Comparison of ENCODE assay signal across 1 cellular context in the genomic region with DNA sequence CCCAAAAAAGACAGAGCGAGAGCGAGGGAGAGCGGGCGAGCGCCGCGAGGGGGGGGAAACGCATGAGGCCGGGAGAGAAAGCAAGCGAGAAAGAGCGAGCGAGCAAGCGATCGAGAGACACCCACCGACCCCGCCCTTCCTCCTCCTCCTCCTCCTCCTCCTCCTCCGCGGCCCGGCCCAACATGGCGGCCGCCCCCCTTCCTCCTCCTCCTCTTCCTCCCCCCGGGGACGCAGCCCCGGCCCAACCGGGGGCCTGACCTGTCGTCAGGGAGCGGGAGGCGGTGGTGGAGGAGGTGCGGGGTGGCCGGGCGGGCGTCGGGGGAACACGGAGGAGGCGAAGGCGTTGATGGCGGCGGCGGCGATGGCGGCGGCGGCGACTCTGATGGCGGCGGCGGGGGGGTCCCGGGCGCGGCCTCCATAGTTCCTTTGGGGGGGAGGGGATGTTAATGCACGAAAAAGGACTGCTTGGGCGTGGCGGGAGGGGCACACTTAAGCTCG.
TF ChIP-seq lines count a peak whose summit lies in the region.

No MANE protein-coding gene starts in this region.

TF ChIP-seq in SK-N-SH, 30 proteins besides CTCF, POLR2A, EP300 and RAD21 (continued from another document):
- TF ChIP-seq, protein P1, sequence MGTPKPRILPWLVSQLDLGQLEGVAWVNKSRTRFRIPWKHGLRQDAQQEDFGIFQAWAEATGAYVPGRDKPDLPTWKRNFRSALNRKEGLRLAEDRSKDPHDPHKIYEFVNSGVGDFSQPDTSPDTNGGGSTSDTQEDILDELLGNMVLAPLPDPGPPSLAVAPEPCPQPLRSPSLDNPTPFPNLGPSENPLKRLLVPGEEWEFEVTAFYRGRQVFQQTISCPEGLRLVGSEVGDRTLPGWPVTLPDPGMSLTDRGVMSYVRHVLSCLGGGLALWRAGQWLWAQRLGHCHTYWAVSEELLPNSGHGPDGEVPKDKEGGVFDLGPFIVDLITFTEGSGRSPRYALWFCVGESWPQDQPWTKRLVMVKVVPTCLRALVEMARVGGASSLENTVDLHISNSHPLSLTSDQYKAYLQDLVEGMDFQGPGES (IDR thresholded peaks at IDR 0.05; ENCODE audit: low read depth, low read length), result no peak
- TF ChIP-seq TCF12 (IDR thresholded peaks at IDR 0.05), result peak; percentile 31; the same call in 1 of the 2 replicates
- peak; percentile 86 for TF ChIP-seq TAF1 (IDR thresholded peaks at IDR 0.05; ENCODE audit: borderline replicate concordance, low read depth, low read length)
- 0 out of 2 replicates have a peak, but pooled peaks have one; percentile 20 for TF ChIP-seq ELF1 (IDR thresholded peaks at IDR 0.05)
- TF ChIP-seq NRF1 (IDR thresholded peaks at IDR 0.05; ENCODE audit: low read depth, low read length), result no peak
- TF ChIP-seq CHD2 (IDR thresholded peaks at IDR 0.05; ENCODE audit: low read length, partially characterized antibody), result no peak
- peak; percentile 94 for TF ChIP-seq YY1 (IDR thresholded peaks at IDR 0.05; ENCODE audit: low read depth)
- TF ChIP-seq, protein P2, sequence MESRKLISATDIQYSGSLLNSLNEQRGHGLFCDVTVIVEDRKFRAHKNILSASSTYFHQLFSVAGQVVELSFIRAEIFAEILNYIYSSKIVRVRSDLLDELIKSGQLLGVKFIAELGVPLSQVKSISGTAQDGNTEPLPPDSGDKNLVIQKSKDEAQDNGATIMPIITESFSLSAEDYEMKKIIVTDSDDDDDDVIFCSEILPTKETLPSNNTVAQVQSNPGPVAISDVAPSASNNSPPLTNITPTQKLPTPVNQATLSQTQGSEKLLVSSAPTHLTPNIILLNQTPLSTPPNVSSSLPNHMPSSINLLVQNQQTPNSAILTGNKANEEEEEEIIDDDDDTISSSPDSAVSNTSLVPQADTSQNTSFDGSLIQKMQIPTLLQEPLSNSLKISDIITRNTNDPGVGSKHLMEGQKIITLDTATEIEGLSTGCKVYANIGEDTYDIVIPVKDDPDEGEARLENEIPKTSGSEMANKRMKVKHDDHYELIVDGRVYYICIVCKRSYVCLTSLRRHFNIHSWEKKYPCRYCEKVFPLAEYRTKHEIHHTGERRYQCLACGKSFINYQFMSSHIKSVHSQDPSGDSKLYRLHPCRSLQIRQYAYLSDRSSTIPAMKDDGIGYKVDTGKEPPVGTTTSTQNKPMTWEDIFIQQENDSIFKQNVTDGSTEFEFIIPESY (IDR thresholded peaks at IDR 0.05; ENCODE audit: borderline replicate concordance, low read depth), result no peak
- 0 out of 2 replicates have a peak, but pooled peaks have one; percentile 4 for TF ChIP-seq MEF2A (IDR thresholded peaks at IDR 0.05; ENCODE audit: borderline replicate concordance, low read depth)
- TF ChIP-seq, protein P3, sequence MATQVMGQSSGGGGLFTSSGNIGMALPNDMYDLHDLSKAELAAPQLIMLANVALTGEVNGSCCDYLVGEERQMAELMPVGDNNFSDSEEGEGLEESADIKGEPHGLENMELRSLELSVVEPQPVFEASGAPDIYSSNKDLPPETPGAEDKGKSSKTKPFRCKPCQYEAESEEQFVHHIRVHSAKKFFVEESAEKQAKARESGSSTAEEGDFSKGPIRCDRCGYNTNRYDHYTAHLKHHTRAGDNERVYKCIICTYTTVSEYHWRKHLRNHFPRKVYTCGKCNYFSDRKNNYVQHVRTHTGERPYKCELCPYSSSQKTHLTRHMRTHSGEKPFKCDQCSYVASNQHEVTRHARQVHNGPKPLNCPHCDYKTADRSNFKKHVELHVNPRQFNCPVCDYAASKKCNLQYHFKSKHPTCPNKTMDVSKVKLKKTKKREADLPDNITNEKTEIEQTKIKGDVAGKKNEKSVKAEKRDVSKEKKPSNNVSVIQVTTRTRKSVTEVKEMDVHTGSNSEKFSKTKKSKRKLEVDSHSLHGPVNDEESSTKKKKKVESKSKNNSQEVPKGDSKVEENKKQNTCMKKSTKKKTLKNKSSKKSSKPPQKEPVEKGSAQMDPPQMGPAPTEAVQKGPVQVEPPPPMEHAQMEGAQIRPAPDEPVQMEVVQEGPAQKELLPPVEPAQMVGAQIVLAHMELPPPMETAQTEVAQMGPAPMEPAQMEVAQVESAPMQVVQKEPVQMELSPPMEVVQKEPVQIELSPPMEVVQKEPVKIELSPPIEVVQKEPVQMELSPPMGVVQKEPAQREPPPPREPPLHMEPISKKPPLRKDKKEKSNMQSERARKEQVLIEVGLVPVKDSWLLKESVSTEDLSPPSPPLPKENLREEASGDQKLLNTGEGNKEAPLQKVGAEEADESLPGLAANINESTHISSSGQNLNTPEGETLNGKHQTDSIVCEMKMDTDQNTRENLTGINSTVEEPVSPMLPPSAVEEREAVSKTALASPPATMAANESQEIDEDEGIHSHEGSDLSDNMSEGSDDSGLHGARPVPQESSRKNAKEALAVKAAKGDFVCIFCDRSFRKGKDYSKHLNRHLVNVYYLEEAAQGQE (IDR thresholded peaks at IDR 0.05; ENCODE audit: low read depth, low read length), result no peak; the same call in 1 of the 2 replicates
- TF ChIP-seq FOXM1 (IDR thresholded peaks at IDR 0.05; ENCODE audit: low read depth), result no peak
- TF ChIP-seq, protein P4, sequence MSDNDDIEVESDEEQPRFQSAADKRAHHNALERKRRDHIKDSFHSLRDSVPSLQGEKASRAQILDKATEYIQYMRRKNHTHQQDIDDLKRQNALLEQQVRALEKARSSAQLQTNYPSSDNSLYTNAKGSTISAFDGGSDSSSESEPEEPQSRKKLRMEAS (IDR thresholded peaks at IDR 0.05; ENCODE audit: low read depth), result peak; percentile 87
- no peak for TF ChIP-seq FOSL2 (IDR thresholded peaks at IDR 0.05; ENCODE audit: borderline replicate concordance, low read depth)
- TF ChIP-seq, protein P5, sequence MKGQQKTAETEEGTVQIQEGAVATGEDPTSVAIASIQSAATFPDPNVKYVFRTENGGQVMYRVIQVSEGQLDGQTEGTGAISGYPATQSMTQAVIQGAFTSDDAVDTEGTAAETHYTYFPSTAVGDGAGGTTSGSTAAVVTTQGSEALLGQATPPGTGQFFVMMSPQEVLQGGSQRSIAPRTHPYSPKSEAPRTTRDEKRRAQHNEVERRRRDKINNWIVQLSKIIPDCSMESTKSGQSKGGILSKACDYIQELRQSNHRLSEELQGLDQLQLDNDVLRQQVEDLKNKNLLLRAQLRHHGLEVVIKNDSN (IDR thresholded peaks at IDR 0.05; ENCODE audit: borderline replicate concordance, low read depth), result 0 out of 2 replicates have a peak, but pooled peaks have one; percentile 24
- no peak for TF ChIP-seq RXRA (IDR thresholded peaks at IDR 0.05; ENCODE audit: borderline replicate concordance, low read depth)
- no peak for TF ChIP-seq FOXJ3 (CRISPR knock-in tag; IDR thresholded peaks at IDR 0.05)
- TF ChIP-seq GABPA (IDR thresholded peaks at IDR 0.05; ENCODE audit: low read depth), result 0 out of 2 replicates have a peak, but pooled peaks have one; percentile 4
- peak; percentile 83 for TF ChIP-seq POLR2AphosphoS5 (IDR thresholded peaks at IDR 0.05; ENCODE audit: low read depth, low read length)
- TF ChIP-seq RFX5 (IDR thresholded peaks at IDR 0.05; ENCODE audit: low read length), result no peak
- TF ChIP-seq SIN3A (IDR thresholded peaks at IDR 0.05; ENCODE audit: borderline replicate concordance, low read depth, low read length), result no peak
- no peak for TF ChIP-seq NFIC (IDR thresholded peaks at IDR 0.05; ENCODE audit: borderline replicate concordance)
- TF ChIP-seq, protein P6, sequence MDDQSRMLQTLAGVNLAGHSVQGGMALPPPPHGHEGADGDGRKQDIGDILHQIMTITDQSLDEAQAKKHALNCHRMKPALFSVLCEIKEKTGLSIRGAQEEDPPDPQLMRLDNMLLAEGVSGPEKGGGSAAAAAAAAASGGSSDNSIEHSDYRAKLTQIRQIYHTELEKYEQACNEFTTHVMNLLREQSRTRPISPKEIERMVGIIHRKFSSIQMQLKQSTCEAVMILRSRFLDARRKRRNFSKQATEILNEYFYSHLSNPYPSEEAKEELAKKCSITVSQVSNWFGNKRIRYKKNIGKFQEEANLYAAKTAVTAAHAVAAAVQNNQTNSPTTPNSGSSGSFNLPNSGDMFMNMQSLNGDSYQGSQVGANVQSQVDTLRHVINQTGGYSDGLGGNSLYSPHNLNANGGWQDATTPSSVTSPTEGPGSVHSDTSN (IDR thresholded peaks at IDR 0.05), result no peak; the same call in 1 of the 2 replicates
